Comparison of ENCODE assay signal across 8 cellular contexts in genomic region chr16:28879261-28879840, GRCh38. TPM values are rescaled to one million over a fixed set of nuclear protein-coding genes. Genes with fewer than 3 reads are reported as not detected.
A peak's percentile ranks its signal among the peaks of the same experiment; 100 is the strongest.
DNase-seq lines count a peak whose midpoint lies in the region; ATAC-seq and TF ChIP-seq lines count a peak whose summit lies in the region.

No MANE protein-coding gene starts in this region.

- WGBS in stomach, 5 donors = 1 to 2% (median 1%) methylated on average over 20 to 27 of the region's 27 CpGs

- H3K36me3 ChIP-seq in stomach = peaks cover 0 to 12% (median 5%) of the 10 kb centered on the region in 4 donors

- peak overlapping the region; percentile 64 to 87 (median 69) for H3K4me3 ChIP-seq in stomach

- no peak for TF ChIP-seq EP300 in stomach (IDR thresholded peaks at IDR 0.05)

- TF ChIP-seq CTCF in stomach (IDR thresholded peaks at IDR 0.05) = no peak

- peaks cover 8 to 9% of the 10 kb centered on the region in 2 donors for H3K36me3 Mint-ChIP-seq in activated naive CD4-positive, alpha-beta T cell treated with anti-CD3 and anti-CD28 coated beads, Interleukin-2, amount 50 U/mL, for 72 hours

- H3K9me3 Mint-ChIP-seq in activated naive CD4-positive, alpha-beta T cell treated with anti-CD3 and anti-CD28 coated beads, Interleukin-2, amount 50 U/mL, for 72 hours = peaks cover 0 to 5% of the 10 kb centered on the region in 2 donors

- peak overlapping the region in 3 of 5 donors; percentile 36 to 62 (median 41) for H3K27ac ChIP-seq in stomach

- peak overlapping the region; percentile 60 to 71 for H3K27ac Mint-ChIP-seq in activated naive CD4-positive, alpha-beta T cell treated with anti-CD3 and anti-CD28 coated beads, Interleukin-2, amount 50 U/mL, for 72 hours

- H3K9me3 ChIP-seq in stomach = no peaks in the 10 kb centered on the region

- intact Hi-C loops in stomach (cut with DNase I; ENCODE audit: low total_unique reads) = no loop called here

- ATAC-seq in activated CD4-positive, CD25-positive, alpha-beta regulatory T cell treated with anti-CD3 and anti-CD28 coated beads, Interleukin-2, amount 50 U/mL, for 24 hours = peak; percentile 39 to 43
- peak; percentile 28 for ATAC-seq in HG03045 (IDR thresholded peaks at IDR 0.05; ENCODE audit: unreplicated experiment)
- ATAC-seq in activated naive CD4-positive, alpha-beta T cell treated with anti-CD3 and anti-CD28 coated beads, Interleukin-2, amount 50 U/mL, for 72 hours = peak; percentile 53 to 56
- no peak for ATAC-seq in HG03565 (IDR thresholded peaks at IDR 0.05; ENCODE audit: unreplicated experiment)

- TF ChIP-seq POLR2A in stomach (IDR thresholded peaks at IDR 0.05) = no peak

- peaks cover 0 to 42% (median 10%) of the 10 kb centered on the region in 3 donors for H3K27me3 ChIP-seq in stomach

- H3K4me1 ChIP-seq in stomach = peaks cover 14 to 20% (median 18%) of the 10 kb centered on the region in 4 donors

- no peak for DNase-seq in activated CD4-positive, CD25-positive, alpha-beta regulatory T cell (lab: John Stamatoyannopoulos, UW)
- DNase-seq in activated naive CD4-positive, alpha-beta T cell treated with anti-CD3 and anti-CD28 coated beads, Interleukin-2, amount 50 U/mL, for 72 hours (ENCODE audit: low spot score in 2 of 2) = no peak
- peak; percentile 63 for DNase-seq in iPS-NIHi11 (ENCODE audit: low spot score)
- DNase-seq in stomach = no peak
- DNase-seq in GDM1 (lab: John Stamatoyannopoulos, UW) = no peak

RNA-seq across cellular contexts. Expression of gene ATP2A1, which starts 1.1 kb away (rescaled TPM):
- 1 to 10 TPM; 4.7 to 7.4 TPM for total RNA-seq in activated naive CD4-positive, alpha-beta T cell treated with anti-CD3 and anti-CD28 coated beads, Interleukin-2, amount 50 U/mL, for 72 hours
- 10 to 100 TPM in 1 of 5 donors, 1 to 10 TPM in 1, under 1 TPM in 1, not detected in 2; 0.43 to 21.7 (median 3.6) TPM for total RNA-seq in stomach
- polyA plus RNA-seq in stomach = 1 to 10 TPM in 1 of 3 donors, under 1 TPM in 2; 0.12 to 1.4 (median 0.85) TPM

RNA-seq across cellular contexts. Expression of gene SH2B1, which starts 15.7 kb away (rescaled TPM):
- 10 to 100 TPM; 41.1 to 55.5 TPM for total RNA-seq in activated naive CD4-positive, alpha-beta T cell treated with anti-CD3 and anti-CD28 coated beads, Interleukin-2, amount 50 U/mL, for 72 hours
- 100 to 1,000 TPM in 1 of 5 donors, 10 to 100 TPM in 2, 1 to 10 TPM in 2; 6.4 to 115 (median 27.1) TPM for total RNA-seq in stomach
- polyA plus RNA-seq in stomach = 10 to 100 TPM; 21.5 to 35.6 (median 32.2) TPM

RNA-seq across cellular contexts. Expression of gene TUFM, which starts 33.2 kb away (rescaled TPM):
- 100 to 1,000 TPM; 235 to 315 TPM for total RNA-seq in activated naive CD4-positive, alpha-beta T cell treated with anti-CD3 and anti-CD28 coated beads, Interleukin-2, amount 50 U/mL, for 72 hours
- total RNA-seq in stomach = 100 to 1,000 TPM in 1 of 5 donors, 10 to 100 TPM in 4; 49.8 to 186 (median 68.8) TPM
- 100 to 1,000 TPM; 128 to 286 (median 145) TPM for polyA plus RNA-seq in stomach

RNA-seq across cellular contexts. Expression of gene RABEP2, which starts 45.7 kb away (rescaled TPM):
- total RNA-seq in activated naive CD4-positive, alpha-beta T cell treated with anti-CD3 and anti-CD28 coated beads, Interleukin-2, amount 50 U/mL, for 72 hours = 10 to 100 TPM; 20.7 to 25.1 TPM
- total RNA-seq in stomach = 100 to 1,000 TPM in 2 of 5 donors, 10 to 100 TPM in 3; 25.7 to 350 (median 84.0) TPM
- 10 to 100 TPM; 20.3 to 34.6 (median 32.7) TPM for polyA plus RNA-seq in stomach

RNA-seq across cellular contexts. Expression of gene CD19, which starts 52.4 kb away (rescaled TPM):
- total RNA-seq in activated naive CD4-positive, alpha-beta T cell treated with anti-CD3 and anti-CD28 coated beads, Interleukin-2, amount 50 U/mL, for 72 hours = 1 to 10 TPM in 1 of 2 donors, under 1 TPM in 1; 0.32 to 1.2 TPM
- under 1 TPM in 2 of 5 donors, not detected in 3; 0.29 to 0.92 TPM for total RNA-seq in stomach
- 1 to 10 TPM in 1 of 3 donors, under 1 TPM in 2; 0.31 to 3.8 (median 0.56) TPM for polyA plus RNA-seq in stomach
